1 cellular context compared by ENCODE assay signal in the genomic region with DNA sequence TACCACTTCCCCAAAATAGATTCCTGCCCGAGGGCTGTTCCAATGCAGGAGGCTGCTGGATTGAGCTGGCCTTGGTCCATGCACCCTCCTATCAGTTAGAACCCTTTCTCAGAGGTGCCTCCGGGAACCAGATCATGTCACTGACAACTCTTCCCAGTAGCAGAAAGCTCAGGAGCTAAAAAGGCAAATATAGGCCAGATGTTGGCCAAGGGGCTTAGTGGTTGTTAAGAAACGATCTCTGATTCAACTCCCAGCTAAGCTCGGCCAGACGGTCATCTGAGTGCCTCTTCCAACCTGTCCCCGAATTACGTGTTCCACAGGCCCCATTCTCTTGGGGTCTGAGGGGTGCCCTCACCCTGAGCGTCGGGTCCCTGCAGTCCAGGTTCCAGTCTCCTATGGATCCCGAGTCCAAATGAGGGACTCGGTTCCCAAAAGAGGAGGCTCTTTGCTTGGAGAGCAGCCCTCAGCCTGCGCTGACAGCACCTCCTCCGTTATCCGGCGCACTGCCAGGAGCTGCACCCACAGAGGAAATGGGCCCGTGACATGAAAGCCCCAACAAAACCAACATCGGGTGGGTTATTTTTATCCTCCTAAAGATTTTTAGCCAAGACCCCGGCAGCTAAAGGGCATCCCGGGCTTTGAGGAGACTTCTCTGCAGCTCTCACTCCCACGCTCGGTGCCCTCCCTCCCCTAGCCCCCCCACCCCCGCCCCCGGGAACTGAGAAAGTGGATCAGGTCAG.
TF ChIP-seq lines count a peak whose summit lies in the region.

No MANE protein-coding gene starts in this region.

TF ChIP-seq in WTC11, 78 proteins besides CTCF, POLR2A, EP300 and RAD21 (continued from another document):
- TF ChIP-seq, protein P1, sequence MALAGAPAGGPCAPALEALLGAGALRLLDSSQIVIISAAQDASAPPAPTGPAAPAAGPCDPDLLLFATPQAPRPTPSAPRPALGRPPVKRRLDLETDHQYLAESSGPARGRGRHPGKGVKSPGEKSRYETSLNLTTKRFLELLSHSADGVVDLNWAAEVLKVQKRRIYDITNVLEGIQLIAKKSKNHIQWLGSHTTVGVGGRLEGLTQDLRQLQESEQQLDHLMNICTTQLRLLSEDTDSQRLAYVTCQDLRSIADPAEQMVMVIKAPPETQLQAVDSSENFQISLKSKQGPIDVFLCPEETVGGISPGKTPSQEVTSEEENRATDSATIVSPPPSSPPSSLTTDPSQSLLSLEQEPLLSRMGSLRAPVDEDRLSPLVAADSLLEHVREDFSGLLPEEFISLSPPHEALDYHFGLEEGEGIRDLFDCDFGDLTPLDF (CRISPR knock-in tag; IDR thresholded peaks at IDR 0.05) = no peak
- no peak for TF ChIP-seq SMAD3 (CRISPR knock-in tag; IDR thresholded peaks at IDR 0.05; ENCODE audit: borderline replicate concordance)
TF ChIP-seq in WTC11: peak in this region for 0.
